In genomic region chr1:147084273-147085096, GRCh38 we compare ENCODE assay signal across 1 cellular context.
A peak's percentile ranks its signal among the peaks of the same experiment; 100 is the strongest.
TF ChIP-seq lines count a peak whose summit lies in the region.

No MANE protein-coding gene starts in this region.

TF ChIP-seq in K562, 482 proteins besides CTCF, POLR2A, EP300 and RAD21 (continued from another document and continues in another):
- TF ChIP-seq PREB (CRISPR knock-in tag; IDR thresholded peaks at IDR 0.05) (0 out of 2 replicates have a peak, but pooled peaks have one; percentile 73), HNRNPK (IDR thresholded peaks at IDR 0.05; ENCODE audit: low read depth, low read length, poor library complexity, severe bottlenecking) (no peak), JUN (IDR thresholded peaks at IDR 0.05; ENCODE audit: borderline replicate concordance, low read depth, low read length) (peak; percentile 32; the same call in 1 of the 2 replicates), JUN (CRISPR knock-in tag; IDR thresholded peaks at IDR 0.05; ENCODE audit: borderline replicate concordance) (no peak), GABPB2 (CRISPR knock-in tag; conservative IDR thresholded peaks at IDR 0.05) (peak; percentile 76), EZH2 (IDR thresholded peaks at IDR 0.05; ENCODE audit: borderline replicate concordance, low read depth, low read length) (peak; percentile 57; the same call in 1 of the 2 replicates), CBX3 (IDR thresholded peaks at IDR 0.05; ENCODE audit: borderline replicate concordance in 1 of 2, low read length in 2 of 2) (peak in 1 of 2 experiments; percentile 93; a peak in 2 of 3 replicates), RB1 (IDR thresholded peaks at IDR 0.05; ENCODE audit: low read depth) (peak; percentile 76), ZNF449 (CRISPR knock-in tag; IDR thresholded peaks at IDR 0.05) (peak; percentile 64; the same call in 1 of the 2 replicates), HMG20A (CRISPR knock-in tag; conservative IDR thresholded peaks at IDR 0.05) (no peak), CHD7 (IDR thresholded peaks at IDR 0.05; ENCODE audit: low read depth, low read length) (no peak), MYC (IDR thresholded peaks at IDR 0.05; ENCODE audit: low read depth, low read length) (peak; percentile 58; the same call in 1 of the 2 replicates), MYC (CRISPR knock-in tag; IDR thresholded peaks at IDR 0.05; ENCODE audit: borderline replicate concordance, low read depth) (no peak), TEAD4 (IDR thresholded peaks at IDR 0.05; ENCODE audit: low read length) (peak; percentile 94), TEAD4 (CRISPR knock-in tag; IDR thresholded peaks at IDR 0.05; ENCODE audit: borderline replicate concordance) (no peak), ZNF384 (IDR thresholded peaks at IDR 0.05; ENCODE audit: low read depth, low read length) (peak; percentile 99), MYNN (IDR thresholded peaks at IDR 0.05) (peak; percentile 73), MYNN (CRISPR knock-in tag; IDR thresholded peaks at IDR 0.05) (no peak), TBP (optimal IDR thresholded peaks at IDR 0.05; ENCODE audit: low read depth, low read length) (peak; percentile 99), AFF1 (IDR thresholded peaks at IDR 0.05; ENCODE audit: low read depth in 1 of 2, partially characterized antibody in 2 of 2) (peak; percentile 88 to 95), TCFL5 (CRISPR knock-in tag; conservative IDR thresholded peaks at IDR 0.05) (peak; percentile 64; the same call in 1 of the 2 replicates), RBM22 (IDR thresholded peaks at IDR 0.05; ENCODE audit: low read depth, low read length, poor library complexity, severe bottlenecking) (peak; percentile 63), HMGN3 (IDR thresholded peaks at IDR 0.05; ENCODE audit: borderline replicate concordance, extremely low read depth, insufficient read length, low read depth, low read length) (peak; percentile 72), BMI1 (IDR thresholded peaks at IDR 0.05; ENCODE audit: low read length) (no peak), USF2 (CRISPR knock-in tag; IDR thresholded peaks at IDR 0.05) (no peak), PHF20 (IDR thresholded peaks at IDR 0.05; ENCODE audit: partially characterized antibody) (peak; percentile 72), ELK3 (CRISPR knock-in tag; IDR thresholded peaks at IDR 0.05) (no peak), MTA3 (IDR thresholded peaks at IDR 0.05; ENCODE audit: borderline replicate concordance) (peak; percentile 98), CXXC5 (CRISPR knock-in tag; IDR thresholded peaks at IDR 0.05) (peak; percentile 89), TSHZ1 (CRISPR knock-in tag; IDR thresholded peaks at IDR 0.05) (no peak), DMBX1 (CRISPR knock-in tag; IDR thresholded peaks at IDR 0.05; ENCODE audit: borderline replicate concordance) (no peak; the same call in none of the 2 replicates), ZKSCAN1 (IDR thresholded peaks at IDR 0.05; ENCODE audit: low read depth, low read length) (peak; percentile 34; the same call in 1 of the 2 replicates)
